8 cellular contexts compared by ENCODE assay signal in genomic region chr16:88834670-88835069, GRCh38. TPM values are rescaled to one million over a fixed set of nuclear protein-coding genes. Genes with fewer than 3 reads are reported as not detected.
"Had no signal": no experiment of that assay in that cellular context is flagged by ENCODE, and none has a peak within 500 bp of the region (broad histone marks: within the 10 kb centered on the region; RNA-seq: fewer than 3 reads in every experiment).

No MANE protein-coding gene starts in this region.

- H3K27ac ChIP-seq: HL-60 had no signal

- H3K4me1 Mint-ChIP-seq: IgD-negative memory B cell had no signal

- FAIRE-seq: K562 had no signal

- H3K4me3 ChIP-seq: K562 had no signal

- H3K4me3 Mint-ChIP-seq: IgD-negative memory B cell had no signal

- DNase-seq: IMR-90, KBM-7, KG1 had no signal

- H3K27ac Mint-ChIP-seq: IgD-negative memory B cell had no signal

- ATAC-seq: K562 had no signal

- H3K9me3 Mint-ChIP-seq: IgD-negative memory B cell had no signal

RNA-seq across cellular contexts. Expression of gene PABPN1L, which starts 31.8 kb away (rescaled TPM):
- total RNA-seq: HT-29, HT1080, IMR-90 had no signal
- polyA plus RNA-seq: IgD-negative memory B cell, IMR-90 had no signal
